Comparison of ENCODE assay signal across 27 cellular contexts in genomic region chr1:60251426-60251825, GRCh38.
"Had no signal": no experiment of that assay in that cellular context is flagged by ENCODE, and none has a peak within 500 bp of the region (broad histone marks: within the 10 kb centered on the region; RNA-seq: fewer than 3 reads in every experiment).

No MANE protein-coding gene starts in this region.

- H3K9me3 ChIP-seq: ascending aorta had no signal

- H3K4me3 ChIP-seq: ascending aorta had no signal

- H3K27me3 ChIP-seq: ascending aorta had no signal

- H3K27ac ChIP-seq: ascending aorta, VCaP had no signal

- FAIRE-seq: TTC549 had no signal

- H3K4me1 ChIP-seq: ascending aorta had no signal

- H3K36me3 ChIP-seq: ascending aorta had no signal

- DNase-seq: activated B cell treated with CpG ODN at 0.5 μM for 24 hours; activated CD4-positive, alpha-beta memory T cell treated with anti-CD3 and anti-CD28 coated beads for 36 hours; activated CD4-positive, alpha-beta T cell treated with anti-CD3 and anti-CD28 coated beads for 4 hours; activated CD4-positive, alpha-beta T cell treated with anti-CD3 and anti-CD28 coated beads, Interleukin-2, amount 10 ng/mL, durations not matched to agents 24 days and 14 days; activated CD4-positive, alpha-beta T cell treated with anti-CD3 and anti-CD28 coated beads, Interleukin-2, amount 50 U/mL, for 1 hour; activated CD4-positive, alpha-beta T cell treated with anti-CD3 and anti-CD28 coated beads, Interleukin-2, amount 50 U/mL, for 4 hours; activated CD4-positive, CD25-positive, alpha-beta regulatory T cell treated with anti-CD3 and anti-CD28 coated beads, Interleukin-2, amount 50 U/mL, for 72 hours; activated CD8-positive, alpha-beta memory T cell treated with anti-CD3 and anti-CD28 coated beads, Interleukin-2, amount 50 U/mL, for 4 hours; activated CD8-positive, alpha-beta T cell treated with anti-CD3 and anti-CD28 coated beads for 36 hours; activated gamma-delta T cell; activated naive CD4-positive, alpha-beta T cell treated with anti-CD3 and anti-CD28 coated beads, Interleukin-2, amount 10 ng/mL, durations not matched to agents 7 days and 5 days; activated naive CD4-positive, alpha-beta T cell treated with Interleukin-2 at 50 U/mL for 16 hours; activated naive CD8-positive, alpha-beta T cell treated with anti-CD3 and anti-CD28 coated beads, Interleukin-2, amount 10 ng/mL, durations not matched to agents 7 days and 5 days; activated naive CD8-positive, alpha-beta T cell treated with anti-CD3 and anti-CD28 coated beads, Interleukin-2, amount 50 U/mL, for 24 hours; activated T-cell treated with anti-CD3 and anti-CD28 coated beads for 4 hours; activated T-cell treated with anti-CD3 and anti-CD28 coated beads, Interleukin-2, amount 50 U/mL, for 1 hour; activated T-cell treated with anti-CD3 and anti-CD28 coated beads, Interleukin-2, amount 50 U/mL, for 4 hours; activated T-cell treated with anti-CD3 and anti-CD28 coated beads, Interleukin-2, amount 50 U/mL, for 72 hours; amygdala; anterior cingulate cortex; central memory CD4-positive, alpha-beta T cell; T-helper 1 cell; T-helper 2 cell; T-helper 9 cell had no signal
